Comparison of ENCODE assay signal across 1 cellular context in the genomic region with DNA sequence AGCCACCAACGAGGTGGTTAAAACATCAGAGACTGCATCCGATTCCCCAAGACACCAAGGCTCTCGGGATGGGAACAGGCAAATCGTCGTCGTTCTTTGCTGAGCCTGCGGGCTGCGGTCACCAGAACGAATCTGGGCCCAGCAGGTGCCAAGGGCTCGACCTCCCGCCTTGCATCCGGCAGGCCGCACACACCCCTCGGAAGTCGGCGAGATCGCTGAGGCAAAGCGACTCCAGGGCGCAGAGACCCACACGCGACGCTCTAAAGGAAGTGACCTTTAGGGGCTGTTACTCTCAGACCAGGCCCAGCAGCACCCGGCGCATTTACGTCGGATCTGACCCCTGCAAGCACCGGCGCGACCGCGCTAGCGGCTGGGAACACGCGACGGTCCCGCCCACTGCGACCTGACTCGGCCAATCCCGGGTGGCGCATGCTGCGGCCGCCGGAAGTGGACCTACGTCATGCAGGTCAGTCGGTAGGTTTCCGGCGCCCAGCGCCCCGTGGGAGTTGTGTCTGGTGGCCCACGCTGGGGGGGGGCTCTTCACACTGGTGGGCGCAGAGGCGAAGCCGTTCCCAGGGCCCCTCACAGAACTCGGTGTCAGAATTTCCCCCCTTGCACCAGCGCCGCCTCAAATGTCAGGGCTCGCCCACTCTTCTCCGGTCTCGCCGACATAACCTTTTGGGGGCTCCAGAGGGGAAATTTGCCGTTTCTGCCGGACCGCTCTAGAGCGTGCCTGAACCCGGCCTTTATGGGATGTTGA.
A peak's percentile ranks its signal among the peaks of the same experiment; 100 is the strongest.
TF ChIP-seq lines count a peak whose summit lies in the region.

No MANE protein-coding gene starts in this region.

TF ChIP-seq in K562, 482 proteins besides CTCF, POLR2A, EP300 and RAD21 (continued from another document and continues in another):
- TF ChIP-seq, protein P1, sequence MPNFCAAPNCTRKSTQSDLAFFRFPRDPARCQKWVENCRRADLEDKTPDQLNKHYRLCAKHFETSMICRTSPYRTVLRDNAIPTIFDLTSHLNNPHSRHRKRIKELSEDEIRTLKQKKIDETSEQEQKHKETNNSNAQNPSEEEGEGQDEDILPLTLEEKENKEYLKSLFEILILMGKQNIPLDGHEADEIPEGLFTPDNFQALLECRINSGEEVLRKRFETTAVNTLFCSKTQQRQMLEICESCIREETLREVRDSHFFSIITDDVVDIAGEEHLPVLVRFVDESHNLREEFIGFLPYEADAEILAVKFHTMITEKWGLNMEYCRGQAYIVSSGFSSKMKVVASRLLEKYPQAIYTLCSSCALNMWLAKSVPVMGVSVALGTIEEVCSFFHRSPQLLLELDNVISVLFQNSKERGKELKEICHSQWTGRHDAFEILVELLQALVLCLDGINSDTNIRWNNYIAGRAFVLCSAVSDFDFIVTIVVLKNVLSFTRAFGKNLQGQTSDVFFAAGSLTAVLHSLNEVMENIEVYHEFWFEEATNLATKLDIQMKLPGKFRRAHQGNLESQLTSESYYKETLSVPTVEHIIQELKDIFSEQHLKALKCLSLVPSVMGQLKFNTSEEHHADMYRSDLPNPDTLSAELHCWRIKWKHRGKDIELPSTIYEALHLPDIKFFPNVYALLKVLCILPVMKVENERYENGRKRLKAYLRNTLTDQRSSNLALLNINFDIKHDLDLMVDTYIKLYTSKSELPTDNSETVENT (CRISPR knock-in tag; IDR thresholded peaks at IDR 0.05): peak; percentile 82
- TF ChIP-seq TAF7 (tag; IDR thresholded peaks at IDR 0.05): no peak
- peak; percentile 71; the same call in 1 of the 2 replicates for TF ChIP-seq PML (IDR thresholded peaks at IDR 0.05; ENCODE audit: low read length)
- TF ChIP-seq ELF4 (CRISPR knock-in tag; IDR thresholded peaks at IDR 0.05): peak; percentile 50; the same call in 1 of the 2 replicates
- no peak; the same call in 1 of the 2 replicates for TF ChIP-seq POLR2AphosphoS2 (IDR thresholded peaks at IDR 0.05; ENCODE audit: low read length)
- TF ChIP-seq SUPT5H (IDR thresholded peaks at IDR 0.05): peak; percentile 86
- TF ChIP-seq POLR2G (IDR thresholded peaks at IDR 0.05; ENCODE audit: low read depth, low read length): peak; percentile 97
- TF ChIP-seq ZFPM2 (CRISPR knock-in tag; IDR thresholded peaks at IDR 0.05): no peak
- peak; percentile 91 for TF ChIP-seq CXXC5 (CRISPR knock-in tag; IDR thresholded peaks at IDR 0.05)
- peak; percentile 53 for TF ChIP-seq ZBTB17 (CRISPR knock-in tag; IDR thresholded peaks at IDR 0.05)
- peak; percentile 62; the same call in 1 of the 2 replicates for TF ChIP-seq ELF2 (CRISPR knock-in tag; IDR thresholded peaks at IDR 0.05)
- TF ChIP-seq, protein P2, sequence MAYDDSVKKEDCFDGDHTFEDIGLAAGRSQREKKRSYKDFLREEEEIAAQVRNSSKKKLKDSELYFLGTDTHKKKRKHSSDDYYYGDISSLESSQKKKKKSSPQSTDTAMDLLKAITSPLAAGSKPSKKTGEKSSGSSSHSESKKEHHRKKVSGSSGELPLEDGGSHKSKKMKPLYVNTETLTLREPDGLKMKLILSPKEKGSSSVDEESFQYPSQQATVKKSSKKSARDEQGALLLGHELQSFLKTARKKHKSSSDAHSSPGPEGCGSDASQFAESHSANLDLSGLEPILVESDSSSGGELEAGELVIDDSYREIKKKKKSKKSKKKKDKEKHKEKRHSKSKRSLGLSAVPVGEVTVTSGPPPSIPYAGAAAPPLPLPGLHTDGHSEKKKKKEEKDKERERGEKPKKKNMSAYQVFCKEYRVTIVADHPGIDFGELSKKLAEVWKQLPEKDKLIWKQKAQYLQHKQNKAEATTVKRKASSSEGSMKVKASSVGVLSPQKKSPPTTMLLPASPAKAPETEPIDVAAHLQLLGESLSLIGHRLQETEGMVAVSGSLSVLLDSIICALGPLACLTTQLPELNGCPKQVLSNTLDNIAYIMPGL (CRISPR knock-in tag; IDR thresholded peaks at IDR 0.05): peak; percentile 43; the same call in 1 of the 2 replicates
- TF ChIP-seq DPF2 (IDR thresholded peaks at IDR 0.05): peak; percentile 36; the same call in 1 of the 2 replicates
- peak; percentile 87 to 90 for TF ChIP-seq NRF1 (conservative IDR thresholded peaks at IDR 0.05 in 1 of 2, IDR thresholded peaks at IDR 0.05 in 1 of 2)
- TF ChIP-seq TSC22D4 (tag; IDR thresholded peaks at IDR 0.05): no peak
- peak; percentile 90 for TF ChIP-seq PHF20 (IDR thresholded peaks at IDR 0.05; ENCODE audit: partially characterized antibody)
- TF ChIP-seq ZKSCAN1 (IDR thresholded peaks at IDR 0.05; ENCODE audit: low read depth, low read length): peak; percentile 35; the same call in 1 of the 2 replicates
- TF ChIP-seq CBX3 (IDR thresholded peaks at IDR 0.05; ENCODE audit: borderline replicate concordance in 1 of 2, low read length in 2 of 2): peak; percentile 34 to 85
- no peak for TF ChIP-seq ZNF644 (tag; IDR thresholded peaks at IDR 0.05; ENCODE audit: low read depth)
- no peak for TF ChIP-seq NR2F6 (CRISPR knock-in tag; IDR thresholded peaks at IDR 0.05)
- TF ChIP-seq, protein P3, sequence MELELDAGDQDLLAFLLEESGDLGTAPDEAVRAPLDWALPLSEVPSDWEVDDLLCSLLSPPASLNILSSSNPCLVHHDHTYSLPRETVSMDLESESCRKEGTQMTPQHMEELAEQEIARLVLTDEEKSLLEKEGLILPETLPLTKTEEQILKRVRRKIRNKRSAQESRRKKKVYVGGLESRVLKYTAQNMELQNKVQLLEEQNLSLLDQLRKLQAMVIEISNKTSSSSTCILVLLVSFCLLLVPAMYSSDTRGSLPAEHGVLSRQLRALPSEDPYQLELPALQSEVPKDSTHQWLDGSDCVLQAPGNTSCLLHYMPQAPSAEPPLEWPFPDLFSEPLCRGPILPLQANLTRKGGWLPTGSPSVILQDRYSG (tag; conservative IDR thresholded peaks at IDR 0.05; ENCODE audit: low read depth): peak; percentile 68; the same call in 1 of the 2 replicates
- TF ChIP-seq ZNF75A (CRISPR knock-in tag; IDR thresholded peaks at IDR 0.05): 0 out of 2 replicates have a peak, but pooled peaks have one; percentile 51
- peak; percentile 79 for TF ChIP-seq SIN3B (IDR thresholded peaks at IDR 0.05; ENCODE audit: low read depth)
- no peak for TF ChIP-seq NR4A1 (CRISPR knock-in tag; IDR thresholded peaks at IDR 0.05)
- 0 out of 2 replicates have a peak, but pooled peaks have one; percentile 46 for TF ChIP-seq NR4A1 (tag; IDR thresholded peaks at IDR 0.05)
- TF ChIP-seq GATAD2B (IDR thresholded peaks at IDR 0.05; ENCODE audit: borderline replicate concordance): peak; percentile 75; the same call in 1 of the 2 replicates
- TF ChIP-seq, protein P4, sequence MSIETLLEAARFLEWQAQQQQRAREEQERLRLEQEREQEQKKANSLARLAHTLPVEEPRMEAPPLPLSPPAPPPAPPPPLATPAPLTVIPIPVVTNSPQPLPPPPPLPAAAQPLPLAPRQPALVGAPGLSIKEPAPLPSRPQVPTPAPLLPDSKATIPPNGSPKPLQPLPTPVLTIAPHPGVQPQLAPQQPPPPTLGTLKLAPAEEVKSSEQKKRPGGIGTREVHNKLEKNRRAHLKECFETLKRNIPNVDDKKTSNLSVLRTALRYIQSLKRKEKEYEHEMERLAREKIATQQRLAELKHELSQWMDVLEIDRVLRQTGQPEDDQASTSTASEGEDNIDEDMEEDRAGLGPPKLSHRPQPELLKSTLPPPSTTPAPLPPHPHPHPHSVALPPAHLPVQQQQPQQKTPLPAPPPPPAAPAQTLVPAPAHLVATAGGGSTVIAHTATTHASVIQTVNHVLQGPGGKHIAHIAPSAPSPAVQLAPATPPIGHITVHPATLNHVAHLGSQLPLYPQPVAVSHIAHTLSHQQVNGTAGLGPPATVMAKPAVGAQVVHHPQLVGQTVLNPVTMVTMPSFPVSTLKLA (conservative IDR thresholded peaks at IDR 0.05): peak; percentile 90 to 94
- no peak for TF ChIP-seq ARID2 (IDR thresholded peaks at IDR 0.05)
- TF ChIP-seq ELF1 (tag; IDR thresholded peaks at IDR 0.05): peak; percentile 34; the same call in 1 of the 2 replicates
- TF ChIP-seq MYC (IDR thresholded peaks at IDR 0.05; ENCODE audit: low read depth, low read length): peak; percentile 89
- peak; percentile 64; the same call in 1 of the 2 replicates for TF ChIP-seq MYC (CRISPR knock-in tag; IDR thresholded peaks at IDR 0.05; ENCODE audit: borderline replicate concordance, low read depth)
- no peak for TF ChIP-seq ZNF23 (CRISPR knock-in tag; IDR thresholded peaks at IDR 0.05)
- TF ChIP-seq, protein P5, sequence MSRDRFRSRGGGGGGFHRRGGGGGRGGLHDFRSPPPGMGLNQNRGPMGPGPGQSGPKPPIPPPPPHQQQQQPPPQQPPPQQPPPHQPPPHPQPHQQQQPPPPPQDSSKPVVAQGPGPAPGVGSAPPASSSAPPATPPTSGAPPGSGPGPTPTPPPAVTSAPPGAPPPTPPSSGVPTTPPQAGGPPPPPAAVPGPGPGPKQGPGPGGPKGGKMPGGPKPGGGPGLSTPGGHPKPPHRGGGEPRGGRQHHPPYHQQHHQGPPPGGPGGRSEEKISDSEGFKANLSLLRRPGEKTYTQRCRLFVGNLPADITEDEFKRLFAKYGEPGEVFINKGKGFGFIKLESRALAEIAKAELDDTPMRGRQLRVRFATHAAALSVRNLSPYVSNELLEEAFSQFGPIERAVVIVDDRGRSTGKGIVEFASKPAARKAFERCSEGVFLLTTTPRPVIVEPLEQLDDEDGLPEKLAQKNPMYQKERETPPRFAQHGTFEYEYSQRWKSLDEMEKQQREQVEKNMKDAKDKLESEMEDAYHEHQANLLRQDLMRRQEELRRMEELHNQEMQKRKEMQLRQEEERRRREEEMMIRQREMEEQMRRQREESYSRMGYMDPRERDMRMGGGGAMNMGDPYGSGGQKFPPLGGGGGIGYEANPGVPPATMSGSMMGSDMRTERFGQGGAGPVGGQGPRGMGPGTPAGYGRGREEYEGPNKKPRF (IDR thresholded peaks at IDR 0.05; ENCODE audit: low read depth, low read length): no peak
- TF ChIP-seq, protein P6, sequence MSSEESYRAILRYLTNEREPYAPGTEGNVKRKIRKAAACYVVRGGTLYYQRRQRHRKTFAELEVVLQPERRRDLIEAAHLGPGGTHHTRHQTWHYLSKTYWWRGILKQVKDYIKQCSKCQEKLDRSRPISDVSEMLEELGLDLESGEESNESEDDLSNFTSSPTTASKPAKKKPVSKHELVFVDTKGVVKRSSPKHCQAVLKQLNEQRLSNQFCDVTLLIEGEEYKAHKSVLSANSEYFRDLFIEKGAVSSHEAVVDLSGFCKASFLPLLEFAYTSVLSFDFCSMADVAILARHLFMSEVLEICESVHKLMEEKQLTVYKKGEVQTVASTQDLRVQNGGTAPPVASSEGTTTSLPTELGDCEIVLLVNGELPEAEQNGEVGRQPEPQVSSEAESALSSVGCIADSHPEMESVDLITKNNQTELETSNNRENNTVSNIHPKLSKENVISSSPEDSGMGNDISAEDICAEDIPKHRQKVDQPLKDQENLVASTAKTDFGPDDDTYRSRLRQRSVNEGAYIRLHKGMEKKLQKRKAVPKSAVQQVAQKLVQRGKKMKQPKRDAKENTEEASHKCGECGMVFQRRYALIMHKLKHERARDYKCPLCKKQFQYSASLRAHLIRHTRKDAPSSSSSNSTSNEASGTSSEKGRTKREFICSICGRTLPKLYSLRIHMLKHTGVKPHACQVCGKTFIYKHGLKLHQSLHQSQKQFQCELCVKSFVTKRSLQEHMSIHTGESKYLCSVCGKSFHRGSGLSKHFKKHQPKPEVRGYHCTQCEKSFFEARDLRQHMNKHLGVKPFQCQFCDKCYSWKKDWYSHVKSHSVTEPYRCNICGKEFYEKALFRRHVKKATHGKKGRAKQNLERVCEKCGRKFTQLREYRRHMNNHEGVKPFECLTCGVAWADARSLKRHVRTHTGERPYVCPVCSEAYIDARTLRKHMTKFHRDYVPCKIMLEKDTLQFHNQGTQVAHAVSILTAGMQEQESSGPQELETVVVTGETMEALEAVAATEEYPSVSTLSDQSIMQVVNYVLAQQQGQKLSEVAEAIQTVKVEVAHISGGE (CRISPR knock-in tag; IDR thresholded peaks at IDR 0.05): peak in 2 of 3 experiments; percentile 37 to 89; a peak in 2 of 6 replicates
- no peak for TF ChIP-seq ZKSCAN3 (CRISPR knock-in tag; IDR thresholded peaks at IDR 0.05)
- TF ChIP-seq TAF9B (IDR thresholded peaks at IDR 0.05; ENCODE audit: partially characterized antibody): peak; percentile 73
- no peak for TF ChIP-seq CBFA2T2 (conservative IDR thresholded peaks at IDR 0.05)
- peak; percentile 21; the same call in 1 of the 2 replicates for TF ChIP-seq HIVEP1 (CRISPR knock-in tag; IDR thresholded peaks at IDR 0.05)
- TF ChIP-seq, protein P7, sequence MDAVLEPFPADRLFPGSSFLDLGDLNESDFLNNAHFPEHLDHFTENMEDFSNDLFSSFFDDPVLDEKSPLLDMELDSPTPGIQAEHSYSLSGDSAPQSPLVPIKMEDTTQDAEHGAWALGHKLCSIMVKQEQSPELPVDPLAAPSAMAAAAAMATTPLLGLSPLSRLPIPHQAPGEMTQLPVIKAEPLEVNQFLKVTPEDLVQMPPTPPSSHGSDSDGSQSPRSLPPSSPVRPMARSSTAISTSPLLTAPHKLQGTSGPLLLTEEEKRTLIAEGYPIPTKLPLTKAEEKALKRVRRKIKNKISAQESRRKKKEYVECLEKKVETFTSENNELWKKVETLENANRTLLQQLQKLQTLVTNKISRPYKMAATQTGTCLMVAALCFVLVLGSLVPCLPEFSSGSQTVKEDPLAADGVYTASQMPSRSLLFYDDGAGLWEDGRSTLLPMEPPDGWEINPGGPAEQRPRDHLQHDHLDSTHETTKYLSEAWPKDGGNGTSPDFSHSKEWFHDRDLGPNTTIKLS (IDR thresholded peaks at IDR 0.05; ENCODE audit: borderline replicate concordance, low read depth): peak; percentile 80; the same call in 1 of the 2 replicates
- TF ChIP-seq, protein P8, sequence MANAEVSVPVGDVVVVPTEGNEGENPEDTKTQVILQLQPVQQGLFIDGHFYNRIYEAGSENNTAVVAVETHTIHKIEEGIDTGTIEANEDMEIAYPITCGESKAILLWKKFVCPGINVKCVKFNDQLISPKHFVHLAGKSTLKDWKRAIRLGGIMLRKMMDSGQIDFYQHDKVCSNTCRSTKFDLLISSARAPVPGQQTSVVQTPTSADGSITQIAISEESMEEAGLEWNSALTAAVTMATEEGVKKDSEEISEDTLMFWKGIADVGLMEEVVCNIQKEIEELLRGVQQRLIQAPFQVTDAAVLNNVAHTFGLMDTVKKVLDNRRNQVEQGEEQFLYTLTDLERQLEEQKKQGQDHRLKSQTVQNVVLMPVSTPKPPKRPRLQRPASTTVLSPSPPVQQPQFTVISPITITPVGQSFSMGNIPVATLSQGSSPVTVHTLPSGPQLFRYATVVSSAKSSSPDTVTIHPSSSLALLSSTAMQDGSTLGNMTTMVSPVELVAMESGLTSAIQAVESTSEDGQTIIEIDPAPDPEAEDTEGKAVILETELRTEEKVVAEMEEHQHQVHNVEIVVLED (CRISPR knock-in tag; IDR thresholded peaks at IDR 0.05): peak; percentile 95
- TF ChIP-seq, protein P9, sequence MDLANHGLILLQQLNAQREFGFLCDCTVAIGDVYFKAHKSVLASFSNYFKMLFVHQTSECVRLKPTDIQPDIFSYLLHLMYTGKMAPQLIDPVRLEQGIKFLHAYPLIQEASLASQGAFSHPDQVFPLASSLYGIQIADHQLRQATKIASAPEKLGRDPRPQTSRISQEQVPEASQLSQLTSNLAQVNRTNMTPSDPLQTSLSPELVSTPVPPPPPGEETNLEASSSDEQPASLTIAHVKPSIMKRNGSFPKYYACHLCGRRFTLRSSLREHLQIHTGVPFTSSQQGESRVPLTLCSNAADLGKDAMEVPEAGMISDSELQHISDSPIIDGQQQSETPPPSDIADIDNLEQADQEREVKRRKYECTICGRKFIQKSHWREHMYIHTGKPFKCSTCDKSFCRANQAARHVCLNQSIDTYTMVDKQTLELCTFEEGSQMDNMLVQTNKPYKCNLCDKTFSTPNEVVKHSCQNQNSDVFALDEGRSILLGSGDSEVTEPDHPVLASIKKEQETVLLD (IDR thresholded peaks at IDR 0.05): peak; percentile 84
